In genomic region chr11:126793596-126793995, GRCh38 we compare ENCODE assay signal across 20 cellular contexts.
"Had no signal": no experiment of that assay in that cellular context is flagged by ENCODE, and none has a peak within 500 bp of the region (broad histone marks: within the 10 kb centered on the region; RNA-seq: fewer than 3 reads in every experiment).

No MANE protein-coding gene starts in this region.

- H3K36me3 ChIP-seq: thoracic aorta, upper lobe of right lung had no signal

- H3K27ac ChIP-seq: epithelial cell of prostate, foreskin keratinocyte, thoracic aorta, upper lobe of right lung had no signal

- H3K27me3 ChIP-seq: foreskin keratinocyte, upper lobe of right lung had no signal

- H3K4me3 ChIP-seq: thoracic aorta, upper lobe of right lung had no signal

- H3K9me3 ChIP-seq: thoracic aorta, upper lobe of right lung had no signal

- H3K4me1 ChIP-seq: foreskin keratinocyte, upper lobe of right lung had no signal

- ATAC-seq: activated CD8-positive, alpha-beta memory T cell treated with anti-CD3 and anti-CD28 coated beads, Interleukin-2, amount 10 ng/mL, durations not matched to agents 7 days and 5 days; activated CD8-positive, alpha-beta T cell treated with anti-CD3 and anti-CD28 coated beads for 36 hours; activated naive CD8-positive, alpha-beta T cell treated with anti-CD3 and anti-CD28 coated beads, Interleukin-2, amount 50 U/mL, for 24 hours; foreskin keratinocyte; left cardiac atrium; natural killer cell; T-helper 17 cell; upper lobe of right lung had no signal

- DNase-seq: activated CD4-positive, alpha-beta T cell treated with anti-CD3 and anti-CD28 coated beads, Interleukin-2, amount 10 ng/mL, durations not matched to agents 24 days and 14 days; activated CD8-positive, alpha-beta memory T cell treated with anti-CD3 and anti-CD28 coated beads, Interleukin-2, amount 10 ng/mL, durations not matched to agents 7 days and 5 days; activated CD8-positive, alpha-beta T cell treated with anti-CD3 and anti-CD28 coated beads for 36 hours; activated gamma-delta T cell; activated naive CD4-positive, alpha-beta T cell treated with anti-CD3 and anti-CD28 coated beads, Interleukin-2, amount 50 U/mL, for 16 hours; activated naive CD8-positive, alpha-beta T cell treated with anti-CD3 and anti-CD28 coated beads, Interleukin-2, amount 50 U/mL, for 24 hours; activated T-cell treated with anti-CD3 and anti-CD28 coated beads for 4 hours; foreskin keratinocyte; glutamatergic neuron; hippocampal formation; left cardiac atrium; midbrain; natural killer cell; right cardiac atrium; stimulated activated CD4-positive, alpha-beta T cell treated with anti-CD3 and anti-CD28 coated beads, Interleukin-4, amount 100 ng/mL, for 24 hours; stimulated activated naive CD4-positive, alpha-beta T cell treated with Interleukin-2 at 50 U/mL for 16 hours; T-helper 17 cell; upper lobe of right lung had no signal
